12 cellular contexts compared by ENCODE assay signal in the genomic region with DNA sequence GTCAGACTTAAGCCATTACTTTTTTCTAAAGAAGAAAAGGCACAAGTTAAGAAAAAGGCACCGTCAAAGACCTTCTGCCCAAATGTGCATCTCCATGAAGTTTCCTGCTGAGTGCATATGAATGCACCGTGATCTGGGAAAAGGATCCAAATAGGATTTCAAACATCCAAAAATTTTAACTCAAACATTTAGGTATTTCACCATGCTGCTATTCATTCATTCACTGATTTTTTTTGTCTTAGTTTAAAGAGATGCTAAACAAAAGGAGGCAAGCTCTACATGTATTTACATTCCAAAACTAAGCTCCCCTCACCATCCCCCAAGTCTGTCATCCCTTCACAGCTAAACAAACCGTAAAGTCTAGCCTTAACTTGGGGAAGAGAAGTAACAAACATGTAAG.
"Had no signal": no experiment of that assay in that cellular context is flagged by ENCODE, and none has a peak within 500 bp of the region (broad histone marks: within the 10 kb centered on the region; RNA-seq: fewer than 3 reads in every experiment).

No MANE protein-coding gene starts in this region.

- H3K4me3 ChIP-seq: cardiac muscle cell, left lung, ovary, testis had no signal

- H3K9me3 ChIP-seq: ovary, testis had no signal

- H3K27me3 ChIP-seq: cardiac muscle cell, left lung, ovary, testis had no signal

- DNase-seq: activated CD4-positive, alpha-beta T cell treated with anti-CD3 and anti-CD28 coated beads for 4 hours; activated CD8-positive, alpha-beta T cell treated with anti-CD3 and anti-CD28 coated beads, Interleukin-2, amount 10 ng/mL, durations not matched to agents 7 days and 5 days; activated naive CD4-positive, alpha-beta T cell treated with anti-CD3 and anti-CD28 coated beads for 36 hours; islet precursor cell; left lung; ovary; stimulated activated CD4-positive, alpha-beta T cell treated with anti-CD3 and anti-CD28 coated beads, Interleukin-2, amount 100 ng/mL, for 48 hours; stimulated activated CD8-positive, alpha-beta memory T cell treated with anti-CD3 and anti-CD28 coated beads, Interleukin-4, amount 100 ng/mL, for 48 hours; T-helper 1 cell; testis had no signal

- H3K27ac ChIP-seq: cardiac muscle cell, left lung, ovary, testis, VCaP had no signal

- H3K36me3 ChIP-seq: cardiac muscle cell, left lung, ovary had no signal

- H3K4me1 ChIP-seq: testis had no signal
